ENCODE assay signal across 14 cellular contexts in the genomic region with DNA sequence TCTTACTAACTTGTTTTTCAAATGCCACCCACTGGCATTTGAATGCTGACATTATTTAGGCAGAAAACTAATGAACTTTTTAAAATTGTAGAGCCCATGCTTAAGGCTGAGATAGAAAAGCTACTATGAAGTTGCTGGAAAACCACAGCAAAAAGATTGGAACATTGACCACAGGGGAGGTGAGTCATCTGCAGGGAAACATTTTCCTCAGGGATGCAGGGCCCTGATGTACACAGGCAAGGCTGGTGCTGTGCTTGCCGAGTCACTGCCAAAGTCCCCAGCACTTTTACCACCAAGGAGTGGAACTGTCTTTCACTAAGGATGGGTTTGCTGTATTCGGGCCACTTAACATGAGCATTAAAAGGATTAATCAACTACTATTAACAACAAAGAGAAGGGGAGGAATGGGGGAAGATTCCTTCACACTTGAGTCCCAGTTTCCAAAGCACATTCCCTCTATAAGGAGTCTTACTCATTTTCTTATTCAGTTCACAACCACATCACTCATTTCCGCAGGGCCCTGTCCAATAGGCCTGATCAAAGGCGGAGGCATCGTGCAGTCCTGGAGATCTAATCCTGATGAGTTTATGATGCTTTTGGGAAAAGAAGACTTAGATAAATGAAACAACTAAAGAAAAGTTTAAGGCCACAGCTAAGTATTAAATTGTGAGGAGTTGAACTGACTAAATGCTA.
DNase-seq lines count a peak whose midpoint lies in the region; ATAC-seq and TF ChIP-seq lines count a peak whose summit lies in the region.
"Had no signal": no experiment of that assay in that cellular context is flagged by ENCODE, and none has a peak within 500 bp of the region (broad histone marks: within the 10 kb centered on the region; RNA-seq: fewer than 3 reads in every experiment).

No MANE protein-coding gene starts in this region.

- H4K20me1 ChIP-seq in PC-3 (ENCODE audit: low read length) (no peaks in the 10 kb centered on the region), mammary epithelial cell (ENCODE audit: insufficient read depth, low read length) (no peaks in the 10 kb centered on the region)

- H3K4me1 ChIP-seq in PC-3 (ENCODE audit: insufficient read depth, low read length) = no peaks in the 10 kb centered on the region; the same call in 1 of the 2 replicates
- H3K4me1 ChIP-seq in endodermal cell (ENCODE audit: control insufficient read depth, insufficient read depth, low read length) = no peaks in the 10 kb centered on the region
- H3K4me1 ChIP-seq in mammary epithelial cell (ENCODE audit: insufficient read depth, low read length) = no peaks in the 10 kb centered on the region
- H3K4me1 ChIP-seq: gastrocnemius medialis had no signal

- no peaks in the 10 kb centered on the region for H3K36me3 Mint-ChIP-seq in endodermal cell (ENCODE audit: low read depth)

- H3K4me2 ChIP-seq in PC-3 (ENCODE audit: low read length) (no peak overlapping the region), mammary epithelial cell (ENCODE audit: insufficient read depth, low read depth, low read length) (no peak overlapping the region)

- H3K27ac Mint-ChIP-seq in endodermal cell = peak overlapping the region; percentile 17
- H3K27ac Mint-ChIP-seq: activated B cell treated with CpG ODN at 0.5 μM for 24 hours had no signal

- H3K79me2 ChIP-seq in PC-3 (ENCODE audit: low read length) (no peaks in the 10 kb centered on the region), mammary epithelial cell (ENCODE audit: insufficient read depth, low read length) (no peaks in the 10 kb centered on the region)

- intact Hi-C loops in PC-3 (cut with micrococcal nuclease) (no loop called here), mammary epithelial cell (cut with micrococcal nuclease) (no loop called here)

- no peaks in the 10 kb centered on the region for H3K9me3 ChIP-seq in PC-3 (ENCODE audit: low read length)
- no peaks in the 10 kb centered on the region for H3K9me3 ChIP-seq in endodermal cell (ENCODE audit: control insufficient read depth, low read length)
- no peaks in the 10 kb centered on the region for H3K9me3 ChIP-seq in mammary epithelial cell (replicated peaks; ENCODE audit: insufficient read depth, low read length)
- H3K9me3 ChIP-seq: gastrocnemius medialis had no signal

- no TSS peak for BruUV-seq in PC-3 (replicated peaks; lab: Mats Ljungman, UMichigan)
- BruUV-seq in mammary epithelial cell (replicated peaks; lab: Mats Ljungman, UMichigan) = no TSS peak

- no peak overlapping the region for H3K27ac ChIP-seq in PC-3 (ENCODE audit: low read length)
- H3K27ac ChIP-seq in endodermal cell (ENCODE audit: low read depth, low read length) = no peak overlapping the region
- H3K27ac ChIP-seq in mammary epithelial cell (ENCODE audit: insufficient read depth, low read depth, low read length) = no peak overlapping the region
- H3K27ac ChIP-seq: cardiac muscle cell, gastrocnemius medialis had no signal

- H3K36me3 ChIP-seq in PC-3 (ENCODE audit: low read depth, low read length) = no peaks in the 10 kb centered on the region
- H3K36me3 ChIP-seq in endodermal cell (ENCODE audit: control insufficient read depth, insufficient read depth, low read length) = no peaks in the 10 kb centered on the region
- H3K36me3 ChIP-seq in mammary epithelial cell (ENCODE audit: insufficient read depth, low read length) = no peaks in the 10 kb centered on the region
- H3K36me3 ChIP-seq: cardiac muscle cell, gastrocnemius medialis had no signal

- DNase-seq in EL (peak; percentile 33), PC-3 (peak; percentile 47), endodermal cell (no peak), kidney tubule cell (ENCODE audit: low spot score) (peak; percentile 75), HuH-7 (ENCODE audit: low spot score) (no peak), mammary epithelial cell (no peak), NCI-H1092 (lab: John Stamatoyannopoulos, UW) (no peak)
- DNase-seq: activated B cell treated with CpG ODN at 0.5 μM for 24 hours; effector CD4-positive, alpha-beta T cell; gastrocnemius medialis; NCI-H1930; NCI-H524 had no signal

- no peaks in the 10 kb centered on the region for H3K27me3 Mint-ChIP-seq in endodermal cell (ENCODE audit: insufficient read depth)

- POLR2A ChIA-PET in PC-3 (lab: Charles Lee; ENCODE audit: unreplicated experiment) = no interaction called here

- peak; percentile 67; the same call in 1 of the 2 replicates for ATAC-seq in PC-3
- ATAC-seq in HG03521 (IDR thresholded peaks at IDR 0.05; ENCODE audit: unreplicated experiment) = no peak
- ATAC-seq: gastrocnemius medialis had no signal

- H3K9me3 Mint-ChIP-seq in endodermal cell = no peaks in the 10 kb centered on the region
- H3K9me3 Mint-ChIP-seq: activated B cell treated with CpG ODN at 0.5 μM for 24 hours had no signal

- no peaks in the 10 kb centered on the region for H3K4me1 Mint-ChIP-seq in endodermal cell
- H3K4me1 Mint-ChIP-seq: activated B cell treated with CpG ODN at 0.5 μM for 24 hours had no signal

- in situ Hi-C loops in mammary epithelial cell (cut with MboI; ENCODE audit: low sequenced_read_pairs in 2 of 2) = no loop called here

- no peak for TF ChIP-seq CTCF in PC-3 (conservative IDR thresholded peaks at IDR 0.05; ENCODE audit: low read depth, low read length)
- no peak for TF ChIP-seq CTCF in endodermal cell (conservative IDR thresholded peaks at IDR 0.05)
- no peak for TF ChIP-seq CTCF in mammary epithelial cell (conservative IDR thresholded peaks at IDR 0.05 in 1 of 2, IDR thresholded peaks at IDR 0.05 in 1 of 2; ENCODE audit: extremely low read depth in 1 of 2, insufficient read depth in 1 of 2, low read depth in 1 of 2, low read length in 2 of 2)

- CTCF ChIA-PET in PC-3 (lab: Charles Lee) (no interaction called here), mammary epithelial cell (lab: Charles Lee; ENCODE audit: low non-redundant PET) (no interaction called here)

- H3K9me2 ChIP-seq in PC-3 (replicated peaks; ENCODE audit: low read length) = no peaks in the 10 kb centered on the region

- H3K4me3 Mint-ChIP-seq in endodermal cell = no peak overlapping the region
- H3K4me3 Mint-ChIP-seq: activated B cell treated with CpG ODN at 0.5 μM for 24 hours had no signal

- WGBS in endodermal cell (ENCODE audit: insufficient coverage in 1 of 2, insufficient read length in 1 of 2), 2 experiments = 92 to 100% methylated on average over 2 to 4 of the region's 5 CpGs
- 69% methylated on average over 4 of the region's 5 CpGs for WGBS in mammary epithelial cell (ENCODE audit: low coverage, missing lambda C conversion rate)

- H3K9ac ChIP-seq in PC-3 (ENCODE audit: low read length) = no peak overlapping the region
- no peak overlapping the region for H3K9ac ChIP-seq in endodermal cell (ENCODE audit: extremely low read depth, low read length, poor library complexity, severe bottlenecking)
- H3K9ac ChIP-seq in mammary epithelial cell (ENCODE audit: insufficient read depth, low read length) = no peak overlapping the region

- H3K4me3 ChIP-seq in PC-3 (ENCODE audit: low read length) (no peak overlapping the region), endodermal cell (ENCODE audit: low read length) (no peak overlapping the region), mammary epithelial cell (replicated peaks in 1 of 3; ENCODE audit: insufficient read depth in 1 of 3, low read depth in 2 of 3, low read length in 3 of 3) (no peak overlapping the region)
- H3K4me3 ChIP-seq: cardiac muscle cell, gastrocnemius medialis had no signal

- dilution Hi-C loops in mammary epithelial cell (cut with HindIII; ENCODE audit: low sequenced_read_pairs) = no loop called here

- H2AFZ ChIP-seq in PC-3 (ENCODE audit: low read length) = no peak overlapping the region
- H2AFZ ChIP-seq in mammary epithelial cell (ENCODE audit: low read depth, low read length) = no peak overlapping the region

- no peaks in the 10 kb centered on the region for H3F3A ChIP-seq in PC-3 (ENCODE audit: low read length, unreplicated experiment)

- no peaks in the 10 kb centered on the region for H3K27me3 ChIP-seq in PC-3 (ENCODE audit: low read length)
- no peaks in the 10 kb centered on the region for H3K27me3 ChIP-seq in endodermal cell (ENCODE audit: control insufficient read depth, insufficient read depth, low read length, poor library complexity, severe bottlenecking)
- no peaks in the 10 kb centered on the region for H3K27me3 ChIP-seq in mammary epithelial cell (ENCODE audit: insufficient read depth, low read length)
- H3K27me3 ChIP-seq: cardiac muscle cell, gastrocnemius medialis had no signal

Comparison
In these comparisons a context has a peak if more than half of its experiments do, and no peak if none do; other contexts are left out.
1. DNase-seq: peak in EL (single experiment), PC-3 (single experiment) and kidney tubule cell (single experiment); none in endodermal cell (single experiment), HuH-7 (single experiment), mammary epithelial cell (single experiment) and NCI-H1092 (single experiment).